29 cellular contexts compared by ENCODE assay signal in genomic region chr4:63226236-63226635, GRCh38.
"Had no signal": no experiment of that assay in that cellular context is flagged by ENCODE, and none has a peak within 500 bp of the region (broad histone marks: within the 10 kb centered on the region; RNA-seq: fewer than 3 reads in every experiment).

No MANE protein-coding gene starts in this region.

- H3K27ac Mint-ChIP-seq: activated CD4-positive, alpha-beta memory T cell treated with anti-CD3 and anti-CD28 coated beads, Interleukin-2, amount 10 ng/mL, durations not matched to agents 7 days and 5 days; activated CD4-positive, alpha-beta T cell treated with anti-CD3 and anti-CD28 coated beads, Interleukin-2, amount 10 ng/mL, durations not matched to agents 7 days and 5 days; activated naive CD8-positive, alpha-beta T cell; activated T-helper 17 cell treated with anti-CD3 and anti-CD28 coated beads, Interleukin-2, amount 50 U/mL, for 72 hours; dendritic cell treated with granulocyte-macrophage colony-stimulating factor and Interleukin-4, amounts not matched to agents 40 ng/mL and 50 ng/mL, for 4 days; effector memory CD8-positive, alpha-beta T cell had no signal

- FAIRE-seq: astrocyte, bronchial epithelial cell had no signal

- H3K27ac ChIP-seq: brain microvascular endothelial cell, coronary artery, dorsolateral prefrontal cortex, esophagus muscularis mucosa, foreskin keratinocyte, gastrocnemius medialis had no signal

- H3K27me3 ChIP-seq: brain microvascular endothelial cell, esophagus muscularis mucosa, foreskin keratinocyte, gastrocnemius medialis had no signal

- H3K36me3 ChIP-seq: brain microvascular endothelial cell, esophagus muscularis mucosa, gastrocnemius medialis had no signal

- H3K9me3 ChIP-seq: gastrocnemius medialis had no signal

- H3K4me3 Mint-ChIP-seq: activated CD4-positive, alpha-beta memory T cell treated with anti-CD3 and anti-CD28 coated beads, Interleukin-2, amount 10 ng/mL, durations not matched to agents 7 days and 5 days; activated CD4-positive, alpha-beta T cell treated with anti-CD3 and anti-CD28 coated beads, Interleukin-2, amount 10 ng/mL, durations not matched to agents 7 days and 5 days; activated naive CD8-positive, alpha-beta T cell; activated T-cell treated with anti-CD3 and anti-CD28 coated beads, Interleukin-2, amount 50 U/mL, for 4 hours; activated T-helper 17 cell treated with anti-CD3 and anti-CD28 coated beads, Interleukin-2, amount 50 U/mL, for 72 hours; central memory CD8-positive, alpha-beta T cell; dendritic cell treated with granulocyte-macrophage colony-stimulating factor and Interleukin-4, amounts not matched to agents 40 ng/mL and 50 ng/mL, for 4 days; effector memory CD8-positive, alpha-beta T cell had no signal

- H3K36me3 Mint-ChIP-seq: activated naive CD8-positive, alpha-beta T cell had no signal

- H3K4me1 Mint-ChIP-seq: activated CD4-positive, alpha-beta memory T cell treated with anti-CD3 and anti-CD28 coated beads, Interleukin-2, amount 10 ng/mL, durations not matched to agents 7 days and 5 days; activated CD4-positive, alpha-beta T cell treated with anti-CD3 and anti-CD28 coated beads, Interleukin-2, amount 10 ng/mL, durations not matched to agents 7 days and 5 days; activated T-helper 17 cell treated with anti-CD3 and anti-CD28 coated beads, Interleukin-2, amount 50 U/mL, for 72 hours; central memory CD8-positive, alpha-beta T cell had no signal

- DNase-seq: activated CD4-positive, alpha-beta memory T cell treated with anti-CD3 and anti-CD28 coated beads, Interleukin-2, amount 10 ng/mL, durations not matched to agents 7 days and 5 days; activated CD4-positive, alpha-beta T cell treated with anti-CD3 and anti-CD28 coated beads for 1 hour; activated CD4-positive, alpha-beta T cell treated with anti-CD3 and anti-CD28 coated beads for 4 hours; activated CD4-positive, alpha-beta T cell treated with anti-CD3 and anti-CD28 coated beads, Interleukin-2, amount 10 ng/mL, durations not matched to agents 7 days and 5 days; activated CD4-positive, alpha-beta T cell treated with anti-CD3 and anti-CD28 coated beads, Interleukin-2, amount 50 U/mL, for 4 hours; activated CD8-positive, alpha-beta memory T cell treated with anti-CD3 and anti-CD28 coated beads for 24 hours; activated effector memory CD4-positive, alpha-beta T cell treated with Interleukin-2 at 50 U/mL for 16 hours; activated gamma-delta T cell treated with Interleukin-2 at 50 U/mL for 16 hours; activated naive CD4-positive, alpha-beta T cell treated with anti-CD3 and anti-CD28 coated beads, Interleukin-2, amount 50 U/mL, for 16 hours; activated naive CD4-positive, alpha-beta T cell treated with Interleukin-2 at 50 U/mL for 16 hours; activated T-cell treated with anti-CD3 and anti-CD28 coated beads, Interleukin-2, amount 50 U/mL, for 4 hours; amniotic stem cell; anterior cingulate cortex; brain microvascular endothelial cell; dorsolateral prefrontal cortex; effector memory CD8-positive, alpha-beta T cell; erythroblast; foreskin keratinocyte; gastrocnemius medialis; glutamatergic neuron; T-helper 2 cell had no signal

- ATAC-seq: activated T-cell treated with anti-CD3 and anti-CD28 coated beads, Interleukin-2, amount 50 U/mL, for 4 hours; activated T-helper 17 cell treated with anti-CD3 and anti-CD28 coated beads, Interleukin-2, amount 50 U/mL, for 72 hours; effector memory CD8-positive, alpha-beta T cell; foreskin keratinocyte; gastrocnemius medialis had no signal

- H3K4me1 ChIP-seq: esophagus muscularis mucosa, foreskin keratinocyte, gastrocnemius medialis had no signal

- H3K4me3 ChIP-seq: coronary artery, dorsolateral prefrontal cortex, esophagus muscularis mucosa, gastrocnemius medialis had no signal

- H3K27me3 Mint-ChIP-seq: activated CD4-positive, alpha-beta memory T cell treated with anti-CD3 and anti-CD28 coated beads, Interleukin-2, amount 10 ng/mL, durations not matched to agents 7 days and 5 days; activated CD4-positive, alpha-beta T cell treated with anti-CD3 and anti-CD28 coated beads, Interleukin-2, amount 10 ng/mL, durations not matched to agents 7 days and 5 days; activated naive CD8-positive, alpha-beta T cell; activated T-helper 17 cell treated with anti-CD3 and anti-CD28 coated beads, Interleukin-2, amount 50 U/mL, for 72 hours; central memory CD8-positive, alpha-beta T cell; dendritic cell treated with granulocyte-macrophage colony-stimulating factor and Interleukin-4, amounts not matched to agents 40 ng/mL and 50 ng/mL, for 4 days; effector memory CD8-positive, alpha-beta T cell had no signal
